In the genomic region with DNA sequence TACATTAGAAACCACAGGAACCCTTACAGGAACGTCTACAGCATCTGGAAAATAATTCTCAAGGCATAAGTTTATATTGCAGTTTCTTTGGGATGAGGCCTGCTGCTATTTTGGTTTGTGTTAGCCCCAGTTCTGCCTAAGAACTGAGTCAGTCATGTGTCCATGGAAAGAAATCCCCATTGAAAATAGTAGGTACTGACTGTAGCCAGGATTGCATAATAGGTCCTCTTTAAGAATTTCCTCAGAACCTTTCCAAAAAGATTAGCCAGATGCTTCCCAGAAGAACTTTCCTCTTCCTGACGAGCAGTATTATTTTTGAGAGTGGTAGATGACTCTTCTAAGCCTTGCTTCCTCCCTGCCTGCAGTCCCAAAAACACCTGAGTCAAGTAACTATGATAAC, we compare ENCODE assay signal across 13 cellular contexts. TPM values are rescaled to one million over a fixed set of nuclear protein-coding genes. Genes with fewer than 3 reads are reported as not detected.
DNase-seq lines count a peak whose midpoint lies in the region; ATAC-seq and TF ChIP-seq lines count a peak whose summit lies in the region.
"Had no signal": no experiment of that assay in that cellular context is flagged by ENCODE, and none has a peak within 500 bp of the region (broad histone marks: within the 10 kb centered on the region; RNA-seq: fewer than 3 reads in every experiment).

No MANE protein-coding gene starts in this region.

- peak overlapping the region; percentile 13 to 79 for H3K27ac ChIP-seq in ovary
- no peak overlapping the region for H3K27ac ChIP-seq in MM.1S (ENCODE audit: low read length)
- H3K27ac ChIP-seq: BLaER1 treated with 17β-estradiol and CSF1 and Interleukin-3, amounts not matched to agents 10 nM and 100 nM had no signal

- H3K4me2 ChIP-seq in MM.1S (ENCODE audit: low read depth, low read length) = no peak overlapping the region
- H3K4me2 ChIP-seq: BLaER1 treated with 17β-estradiol and CSF1 and Interleukin-3, amounts not matched to agents 10 nM and 100 nM had no signal

- peak; percentile 73 for TF ChIP-seq EP300 in ovary (IDR thresholded peaks at IDR 0.05)

- no peaks in the 10 kb centered on the region for H3K9me2 ChIP-seq in MM.1S (replicated peaks; ENCODE audit: insufficient read depth, low read length)

- WGBS in ovary, 3 donors = 3 to 13% (median 6%) methylated on average over 2 of the region's 2 CpGs

- H3K9me3 ChIP-seq in ovary (no peaks in the 10 kb centered on the region), MM.1S (replicated peaks; ENCODE audit: insufficient read depth, low read length) (no peaks in the 10 kb centered on the region)
- H3K9me3 ChIP-seq: BLaER1 treated with 17β-estradiol and CSF1 and Interleukin-3, amounts not matched to agents 10 nM and 100 nM had no signal

- H3K4me3 ChIP-seq in AG10803 (ENCODE audit: low read length) (no peak overlapping the region), fibroblast of villous mesenchyme (ENCODE audit: low read depth, low read length) (no peak overlapping the region), ovary (no peak overlapping the region), MM.1S (ENCODE audit: low read length) (no peak overlapping the region)
- H3K4me3 ChIP-seq: BLaER1 treated with 17β-estradiol and CSF1 and Interleukin-3, amounts not matched to agents 10 nM and 100 nM had no signal

- H3K36me3 ChIP-seq in ovary = no peaks in the 10 kb centered on the region
- no peaks in the 10 kb centered on the region for H3K36me3 ChIP-seq in MM.1S (replicated peaks; ENCODE audit: insufficient read depth, low read length)
- H3K36me3 ChIP-seq: BLaER1 treated with 17β-estradiol and CSF1 and Interleukin-3, amounts not matched to agents 10 nM and 100 nM had no signal

- intact Hi-C loops in ovary (cut with DNase I) = loop anchor here in 3 of 4 donors (10.0 kb wide), 1 partner anchor 46 kb away; no protein-coding TSS in a partner anchor

- H4K20me1 ChIP-seq in MM.1S (ENCODE audit: insufficient read depth, low read length) = no peaks in the 10 kb centered on the region
- H4K20me1 ChIP-seq: BLaER1 treated with 17β-estradiol and CSF1 and Interleukin-3, amounts not matched to agents 10 nM and 100 nM had no signal

- no peak overlapping the region for H3K4me3 Mint-ChIP-seq in natural killer cell treated with Interleukin-12 subunit alpha and Interleukin-12 subunit beta and Interleukin-15 and Interleukin-18, amount 100 ng/mL, for 72 hours
- H3K4me3 Mint-ChIP-seq: activated CD8-positive, alpha-beta T cell treated with anti-CD3 and anti-CD28 coated beads for 36 hours had no signal

- H3F3A ChIP-seq in MM.1S (ENCODE audit: insufficient read depth, low read length) = no peaks in the 10 kb centered on the region

- no peak for ATAC-seq in HG03196 (IDR thresholded peaks at IDR 0.05; ENCODE audit: unreplicated experiment)
- ATAC-seq in natural killer cell treated with Interleukin-12 subunit alpha and Interleukin-12 subunit beta and Interleukin-15 and Interleukin-18, amount 100 ng/mL, for 72 hours = no peak
- ATAC-seq: activated CD8-positive, alpha-beta T cell treated with anti-CD3 and anti-CD28 coated beads for 36 hours had no signal

- H3K27ac Mint-ChIP-seq in natural killer cell treated with Interleukin-12 subunit alpha and Interleukin-12 subunit beta and Interleukin-15 and Interleukin-18, amount 100 ng/mL, for 72 hours = no peak overlapping the region
- H3K27ac Mint-ChIP-seq: activated CD8-positive, alpha-beta T cell treated with anti-CD3 and anti-CD28 coated beads for 36 hours had no signal

- peaks cover 4 to 12% of the 10 kb centered on the region in 2 donors for H3K27me3 Mint-ChIP-seq in natural killer cell treated with Interleukin-12 subunit alpha and Interleukin-12 subunit beta and Interleukin-15 and Interleukin-18, amount 100 ng/mL, for 72 hours
- H3K27me3 Mint-ChIP-seq: activated CD8-positive, alpha-beta T cell treated with anti-CD3 and anti-CD28 coated beads for 36 hours had no signal

- TF ChIP-seq POLR2A in ovary (IDR thresholded peaks at IDR 0.05) = no peak

- H3K27me3 ChIP-seq in ovary = no peaks in the 10 kb centered on the region
- H3K27me3 ChIP-seq in MM.1S (replicated peaks; ENCODE audit: insufficient read depth, low read length) = no peaks in the 10 kb centered on the region
- H3K27me3 ChIP-seq: BLaER1 treated with 17β-estradiol and CSF1 and Interleukin-3, amounts not matched to agents 10 nM and 100 nM had no signal

- DNase-seq in AG10803 (ENCODE audit: low read depth) (peak; percentile 96), amniotic epithelial cell (ENCODE audit: low read depth) (peak; percentile 65), fibroblast of villous mesenchyme (ENCODE audit: low read depth) (peak; percentile 72), ovary (peak in 1 of 5 donors; percentile 45), MM.1S (no peak), Kasumi-1 (lab: John Stamatoyannopoulos, UW) (no peak)
- DNase-seq in natural killer cell treated with Interleukin-12 subunit alpha and Interleukin-12 subunit beta and Interleukin-15 and Interleukin-18, amount 100 ng/mL, for 72 hours (ENCODE audit: low spot score) = no peak
- DNase-seq: activated CD8-positive, alpha-beta T cell treated with anti-CD3 and anti-CD28 coated beads for 36 hours; glutamatergic neuron; Karpas-422; NCI-H510A had no signal

- H3K4me1 Mint-ChIP-seq in natural killer cell treated with Interleukin-12 subunit alpha and Interleukin-12 subunit beta and Interleukin-15 and Interleukin-18, amount 100 ng/mL, for 72 hours (ENCODE audit: low read depth in 2 of 2) = peaks cover 0 to 2% of the 10 kb centered on the region in 2 donors

- no peaks in the 10 kb centered on the region for H3K9me3 Mint-ChIP-seq in natural killer cell treated with Interleukin-12 subunit alpha and Interleukin-12 subunit beta and Interleukin-15 and Interleukin-18, amount 100 ng/mL, for 72 hours
- H3K9me3 Mint-ChIP-seq: activated CD8-positive, alpha-beta T cell treated with anti-CD3 and anti-CD28 coated beads for 36 hours had no signal

- H3K9ac ChIP-seq in MM.1S (ENCODE audit: low read length) = no peak overlapping the region
- H3K9ac ChIP-seq: BLaER1 treated with 17β-estradiol and CSF1 and Interleukin-3, amounts not matched to agents 10 nM and 100 nM had no signal

- H3K36me3 Mint-ChIP-seq in natural killer cell treated with Interleukin-12 subunit alpha and Interleukin-12 subunit beta and Interleukin-15 and Interleukin-18, amount 100 ng/mL, for 72 hours = no peaks in the 10 kb centered on the region

- H3K79me2 ChIP-seq in MM.1S (ENCODE audit: low read length) = no peaks in the 10 kb centered on the region

- no peak for TF ChIP-seq CTCF in AG10803 (conservative IDR thresholded peaks at IDR 0.05; ENCODE audit: low read length)
- no peak for TF ChIP-seq CTCF in fibroblast of villous mesenchyme (IDR thresholded peaks at IDR 0.05; ENCODE audit: insufficient read depth, low read depth, low read length)
- TF ChIP-seq CTCF in ovary (IDR thresholded peaks at IDR 0.05) = no peak
- TF ChIP-seq CTCF in MM.1S (IDR thresholded peaks at IDR 0.05; ENCODE audit: low read length) = no peak

- H3K4me1 ChIP-seq in ovary (ENCODE audit: insufficient read depth) (peaks cover 18% of the 10 kb centered on the region), MM.1S (ENCODE audit: low read length) (0 out of 2 replicates have a peak, but pooled peaks cover 6% of the 10 kb centered on the region)
- H3K4me1 ChIP-seq: BLaER1 treated with 17β-estradiol and CSF1 and Interleukin-3, amounts not matched to agents 10 nM and 100 nM had no signal

- no peak overlapping the region for H2AFZ ChIP-seq in MM.1S (ENCODE audit: low read length)

RNA-seq across cellular contexts. Expression of a gene that starts 52.6 kb away (rescaled TPM):
- total RNA-seq in fibroblast of villous mesenchyme = 60.6 and 127 TPM in 2 replicates
- total RNA-seq in ovary = 100 to 1,000 TPM in 3 of 7 donors, 10 to 100 TPM in 4; 60.3 to 134 (median 99.5) TPM
- 10 to 100 TPM; 16.5 to 28.2 TPM for polyA plus RNA-seq in ovary
- 1 to 10 TPM; 3.5 to 5.7 TPM for total RNA-seq in natural killer cell treated with Interleukin-12 subunit alpha and Interleukin-12 subunit beta and Interleukin-15 and Interleukin-18, amount 100 ng/mL, for 72 hours
- total RNA-seq: activated CD8-positive, alpha-beta T cell treated with anti-CD3 and anti-CD28 coated beads for 36 hours had no signal

Comparison
In these comparisons a context has a peak if more than half of its experiments do, and no peak if none do; other contexts are left out.
1. DNase-seq: peak in AG10803 (single experiment), amniotic epithelial cell (single experiment) and fibroblast of villous mesenchyme (single experiment); none in MM.1S (single experiment), Kasumi-1 (0 of 2) and natural killer cell treated with Interleukin-12 subunit alpha and Interleukin-12 subunit beta and Interleukin-15 and Interleukin-18, amount 100 ng/mL, for 72 hours (single experiment).